8 cellular contexts compared by ENCODE assay signal in genomic region chr4:173014113-173014558, GRCh38.
DNase-seq lines count a peak whose midpoint lies in the region; ATAC-seq and TF ChIP-seq lines count a peak whose summit lies in the region.

No MANE protein-coding gene starts in this region.

- H3K9me3 ChIP-seq in gastrocnemius medialis = no peaks in the 10 kb centered on the region

- intact Hi-C loops in gastrocnemius medialis (cut with DNase I; ENCODE audit: low total_unique reads) = loop anchor here (5.0 kb wide), 1 partner anchor 403 kb away; no protein-coding TSS in a partner anchor

- no peak for ATAC-seq in gastrocnemius medialis

- H3K4me3 ChIP-seq in gastrocnemius medialis = no peak overlapping the region

- DNase-seq in G401 (ENCODE audit: low spot score) (peak; percentile 86), NCI-H146 treated with DMSO at 0.1 percent for 48 hours (lab: John Stamatoyannopoulos, UW; ENCODE audit: unreplicated experiment) (peak; percentile 7), ecto neural progenitor cell (ENCODE audit: low spot score) (peak; percentile 71), myocyte (ENCODE audit: low read depth) (peak; percentile 84), NCI-H774 (lab: John Stamatoyannopoulos, UW) (no peak), gastrocnemius medialis (no peak), NCI-H446 treated with DMSO at 0.1 percent for 48 hours (lab: John Stamatoyannopoulos, UW) (no peak)
- no peak for DNase-seq in activated naive CD4-positive, alpha-beta T cell treated with Interleukin-2 at 50 U/mL for 16 hours

- TF ChIP-seq POLR2A in gastrocnemius medialis (IDR thresholded peaks at IDR 0.05) = no peak

- no peaks in the 10 kb centered on the region for H3K4me1 ChIP-seq in gastrocnemius medialis

- no peaks in the 10 kb centered on the region for H3K27me3 ChIP-seq in gastrocnemius medialis

- TF ChIP-seq CTCF in gastrocnemius medialis (IDR thresholded peaks at IDR 0.05 in 4 of 5, conservative IDR thresholded peaks at IDR 0.05 in 1 of 5) = no peak

- in situ Hi-C loops in G401 (cut with HindIII; ENCODE audit: low sequenced_read_pairs) = no loop called here
- in situ Hi-C loops in gastrocnemius medialis (cut with MboI; ENCODE audit: low sequenced_read_pairs in 4 of 4) = loop anchor here in 3 of 4 donors (10.0 to 25.0 kb wide), 2 partner anchors 241 to 398 kb away; no protein-coding TSS in a partner anchor

- no peaks in the 10 kb centered on the region for H3K36me3 ChIP-seq in gastrocnemius medialis

- no peak overlapping the region for H3K27ac ChIP-seq in gastrocnemius medialis

Comparison
In these comparisons a context has a peak if more than half of its experiments do, and no peak if none do; other contexts are left out.
1. DNase-seq: peak in G401 (single experiment), NCI-H146 treated with DMSO at 0.1 percent for 48 hours (single experiment), ecto neural progenitor cell (single experiment) and myocyte (single experiment); none in NCI-H774 (single experiment), gastrocnemius medialis (0 of 2), activated naive CD4-positive, alpha-beta T cell treated with Interleukin-2 at 50 U/mL for 16 hours (single experiment) and NCI-H446 treated with DMSO at 0.1 percent for 48 hours (single experiment).